Comparison of ENCODE assay signal across 15 cellular contexts in the genomic region with DNA sequence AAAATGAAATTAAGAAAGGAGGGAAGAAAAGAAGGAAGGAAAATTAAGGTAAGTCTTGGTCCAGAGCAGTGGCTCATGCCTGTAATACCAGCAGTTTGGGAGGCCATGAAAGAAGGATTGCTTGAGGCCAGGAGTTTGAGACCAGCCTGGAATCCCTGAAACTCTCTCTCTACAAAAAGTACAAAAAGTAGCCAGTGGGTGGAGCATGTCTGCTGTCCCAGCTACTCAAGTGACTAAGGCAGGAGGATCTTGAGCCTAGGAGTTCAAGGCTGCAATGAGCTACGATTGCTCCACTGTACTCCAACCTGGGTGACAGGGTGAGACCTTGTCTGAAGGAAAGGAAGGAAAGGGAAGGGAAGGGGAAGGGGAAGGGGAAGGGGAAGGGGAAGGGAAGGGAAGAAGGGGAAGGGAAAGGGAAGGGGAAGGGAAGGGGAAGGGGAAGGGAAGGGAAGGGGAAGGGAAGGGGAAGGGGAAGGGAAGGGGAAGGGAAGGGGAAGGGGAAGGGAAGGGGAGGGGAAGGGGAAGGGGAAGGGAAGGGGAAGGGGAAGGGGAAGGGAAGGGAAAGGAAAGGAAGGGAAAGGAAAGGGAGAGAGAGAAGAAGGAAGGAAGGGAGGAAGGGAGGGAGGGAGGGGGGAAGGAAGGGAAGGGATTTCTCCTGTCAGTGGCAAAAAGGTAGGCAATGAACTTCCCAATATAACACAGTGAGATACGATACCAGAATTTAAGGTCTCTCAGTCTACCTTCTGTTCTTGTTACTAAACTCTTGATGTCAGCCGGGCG.
DNase-seq lines count a peak whose midpoint lies in the region; ATAC-seq, FAIRE-seq and TF ChIP-seq lines count a peak whose summit lies in the region.
"Had no signal": no experiment of that assay in that cellular context is flagged by ENCODE, and none has a peak within 500 bp of the region (broad histone marks: within the 10 kb centered on the region; RNA-seq: fewer than 3 reads in every experiment).

No MANE protein-coding gene starts in this region.

- no peak for DNase-seq in GM06990 (ENCODE audit: extremely low read depth, insufficient read length)
- DNase-seq in HT-29 (ENCODE audit: low spot score) = peak; percentile 31
- DNase-seq in mesenchymal stem cell = peak; percentile 8
- DNase-seq in urothelium cell line (ENCODE audit: low spot score) = no peak
- DNase-seq in suprapubic skin (ENCODE audit: low spot score in 2 of 2) = no peak
- no peak for DNase-seq in omental fat pad (ENCODE audit: low spot score)
- DNase-seq: activated CD4-positive, alpha-beta memory T cell treated with anti-CD3 and anti-CD28 coated beads for 36 hours; CD8-positive, alpha-beta T cell; effector CD8-positive, alpha-beta T cell; Peyer's patch; sigmoid colon had no signal

- H3K4me1 ChIP-seq in mesenchymal stem cell (ENCODE audit: control insufficient read depth, insufficient read depth, low read depth, low read length) (no peaks in the 10 kb centered on the region), suprapubic skin (no peaks in the 10 kb centered on the region)
- H3K4me1 ChIP-seq: Peyer's patch, sigmoid colon had no signal

- no peak overlapping the region for H3K18ac ChIP-seq in mesenchymal stem cell (ENCODE audit: low read depth in 1 of 2, low read length in 2 of 2)

- no peak overlapping the region for H3K23ac ChIP-seq in mesenchymal stem cell (ENCODE audit: low read length in 2 of 2)

- H2AFZ ChIP-seq in mesenchymal stem cell (ENCODE audit: low read depth, low read length) = no peak overlapping the region

- no peak overlapping the region for H3K4me2 ChIP-seq in mesenchymal stem cell (ENCODE audit: low read length, poor library complexity, severe bottlenecking)

- H3K9me3 ChIP-seq in mesenchymal stem cell (ENCODE audit: control insufficient read depth, low read length) (peaks cover 13% of the 10 kb centered on the region), suprapubic skin (no peaks in the 10 kb centered on the region)
- H3K9me3 ChIP-seq: Peyer's patch, sigmoid colon had no signal

- TF ChIP-seq EP300 in suprapubic skin (IDR thresholded peaks at IDR 0.05) = no peak

- no peaks in the 10 kb centered on the region for H3K27me3 ChIP-seq in GM06990 (replicated peaks; ENCODE audit: control insufficient read depth, insufficient read depth, low read length)
- no peaks in the 10 kb centered on the region for H3K27me3 ChIP-seq in mesenchymal stem cell (ENCODE audit: control insufficient read depth in 1 of 2, insufficient read depth in 1 of 2, low read length in 2 of 2)
- H3K27me3 ChIP-seq in suprapubic skin = no peaks in the 10 kb centered on the region
- H3K27me3 ChIP-seq: Peyer's patch, sigmoid colon had no signal

- no peak overlapping the region for H4K8ac ChIP-seq in mesenchymal stem cell (ENCODE audit: low read length)

- H3K9ac ChIP-seq in mesenchymal stem cell (ENCODE audit: low read length) = no peak overlapping the region

- H3K27ac ChIP-seq in mesenchymal stem cell (ENCODE audit: low read length, poor library complexity, severe bottlenecking) (no peak overlapping the region), suprapubic skin (no peak overlapping the region)
- H3K27ac ChIP-seq: Peyer's patch, sigmoid colon had no signal

- TF ChIP-seq CTCF in GM06990 (IDR thresholded peaks at IDR 0.05; ENCODE audit: insufficient read depth, low read length, poor library complexity, severe bottlenecking) = peak; percentile 35
- TF ChIP-seq CTCF in WI38 (IDR thresholded peaks at IDR 0.05; ENCODE audit: low read depth, low read length) = peak; percentile 18; the same call in 1 of the 2 replicates
- TF ChIP-seq CTCF in suprapubic skin (IDR thresholded peaks at IDR 0.05) = no peak
- TF ChIP-seq CTCF in omental fat pad (IDR thresholded peaks at IDR 0.05) = no peak

- H3K4ac ChIP-seq in mesenchymal stem cell (ENCODE audit: low read depth in 1 of 2, low read length in 2 of 2) = no peak overlapping the region

- no peak overlapping the region for H4K91ac ChIP-seq in mesenchymal stem cell (ENCODE audit: low read length)

- 82% methylated on average over 4 of the region's 4 CpGs for WGBS in mesenchymal stem cell
- WGBS in suprapubic skin = 86% methylated on average over 4 of the region's 4 CpGs

- no peak for TF ChIP-seq POLR2A in suprapubic skin (IDR thresholded peaks at IDR 0.05)

- no peaks in the 10 kb centered on the region for H3K79me1 ChIP-seq in mesenchymal stem cell (replicated peaks; ENCODE audit: low read length, poor library complexity, severe bottlenecking)

- H3K4me3 ChIP-seq in GM06990 (replicated peaks; ENCODE audit: low read depth, low read length) (no peak overlapping the region), WI38 (ENCODE audit: low read depth, low read length) (no peak overlapping the region), mesenchymal stem cell (ENCODE audit: insufficient read depth in 1 of 2, low read depth in 1 of 2, low read length in 2 of 2) (no peak overlapping the region), suprapubic skin (no peak overlapping the region)
- H3K4me3 ChIP-seq: Peyer's patch, sigmoid colon had no signal

- H3K14ac ChIP-seq in mesenchymal stem cell (ENCODE audit: low read length in 2 of 2) = no peak overlapping the region

- H2AK5ac ChIP-seq in mesenchymal stem cell (ENCODE audit: low read length, severe bottlenecking) = no peak overlapping the region

- no peak for FAIRE-seq in urothelium cell line (lab: Jason Lieb, UNC)

- H2BK15ac ChIP-seq in mesenchymal stem cell (ENCODE audit: low read depth, poor library complexity, severe bottlenecking) = no peak overlapping the region

- H2BK12ac ChIP-seq in mesenchymal stem cell (ENCODE audit: low read length in 2 of 2) = no peak overlapping the region

- ATAC-seq in HG02938 (IDR thresholded peaks at IDR 0.05; ENCODE audit: unreplicated experiment) (no peak), omental fat pad (ENCODE audit: low FRiP score) (no peak)
- ATAC-seq: activated T-helper 17 cell treated with anti-CD3 and anti-CD28 coated beads, Interleukin-2, amount 50 U/mL, for 72 hours; CD8-positive, alpha-beta T cell; natural killer cell treated with Interleukin-12 subunit alpha and Interleukin-12 subunit beta and Interleukin-15 and Interleukin-18, amount 100 ng/mL, for 72 hours had no signal

- no peak overlapping the region for H2BK5ac ChIP-seq in mesenchymal stem cell (ENCODE audit: low read depth, low read length, poor library complexity, severe bottlenecking)

- H3K36me3 ChIP-seq in GM06990 (ENCODE audit: control insufficient read depth, insufficient read depth, low read length) = no peaks in the 10 kb centered on the region
- H3K36me3 ChIP-seq in mesenchymal stem cell (ENCODE audit: control insufficient read depth in 1 of 2, insufficient read depth in 2 of 2, low read depth in 1 of 2, low read length in 2 of 2) = no peaks in the 10 kb centered on the region
- no peaks in the 10 kb centered on the region for H3K36me3 ChIP-seq in suprapubic skin
- H3K36me3 ChIP-seq: Peyer's patch, sigmoid colon had no signal

- H2BK120ac ChIP-seq in mesenchymal stem cell (ENCODE audit: low read depth, low read length) = no peak overlapping the region

Comparison
In these comparisons a context has a peak if more than half of its experiments do, and no peak if none do; other contexts are left out.
1. DNase-seq: peak in HT-29 (single experiment) and mesenchymal stem cell (single experiment); none in GM06990 (single experiment), urothelium cell line (single experiment), suprapubic skin (0 of 2) and omental fat pad (single experiment).
2. CTCF ChIP-seq: peak in GM06990 (single experiment) and WI38 (single experiment); none in suprapubic skin (0 of 2) and omental fat pad (0 of 3).